In genomic region chr12:56346663-56347062, GRCh38 we compare ENCODE assay signal across 13 cellular contexts. TPM values are rescaled to one million over a fixed set of nuclear protein-coding genes. Genes with fewer than 3 reads are reported as not detected.
DNase-seq lines count a peak whose midpoint lies in the region; ATAC-seq and TF ChIP-seq lines count a peak whose summit lies in the region.
"Had no signal": no experiment of that assay in that cellular context is flagged by ENCODE, and none has a peak within 500 bp of the region (broad histone marks: within the 10 kb centered on the region; RNA-seq: fewer than 3 reads in every experiment).

No MANE protein-coding gene starts in this region.

- no peaks in the 10 kb centered on the region for H3K9me3 Mint-ChIP-seq in activated CD4-positive, alpha-beta T cell treated with anti-CD3 and anti-CD28 coated beads, Interleukin-2, amount 10 ng/mL, durations not matched to agents 24 days and 14 days
- H3K9me3 Mint-ChIP-seq: activated T-helper 2 cell treated with anti-CD3 and anti-CD28 coated beads, Interferon-gamma antibody, Interleukin-2, Interleukin-4, amounts not matched to agents 10 μg/mL and 5 μg/mL and 100 μg/mL, durations not matched to agents 14 hours and 24 hours and 36 hours; mesothelial cell of epicardium had no signal

- ATAC-seq in body of pancreas (peak; percentile 38), psoas muscle (peak in 3 of 4 donors; percentile 23 to 49 (median 43))

- H3K9me3 ChIP-seq in body of pancreas (no peaks in the 10 kb centered on the region), psoas muscle (no peaks in the 10 kb centered on the region)
- H3K9me3 ChIP-seq: colonic mucosa had no signal

- no peak overlapping the region for H3K4me3 ChIP-seq in body of pancreas
- H3K4me3 ChIP-seq in psoas muscle, result no peak overlapping the region
- H3K4me3 ChIP-seq: colonic mucosa had no signal

- H3K27ac ChIP-seq in body of pancreas (no peak overlapping the region), psoas muscle (no peak overlapping the region)
- H3K27ac ChIP-seq: colonic mucosa had no signal

- TF ChIP-seq CTCF in body of pancreas (IDR thresholded peaks at IDR 0.05) (no peak), psoas muscle (IDR thresholded peaks at IDR 0.05) (no peak)

- TF ChIP-seq POLR2A in body of pancreas (IDR thresholded peaks at IDR 0.05), result no peak

- H3K4me1 ChIP-seq in body of pancreas (no peaks in the 10 kb centered on the region), psoas muscle (no peaks in the 10 kb centered on the region)
- H3K4me1 ChIP-seq: colonic mucosa had no signal

- peaks cover 3% of the 10 kb centered on the region for H3K4me1 Mint-ChIP-seq in activated CD4-positive, alpha-beta T cell treated with anti-CD3 and anti-CD28 coated beads, Interleukin-2, amount 10 ng/mL, durations not matched to agents 24 days and 14 days
- H3K4me1 Mint-ChIP-seq: mesothelial cell of epicardium had no signal

- DNase-seq in activated CD4-positive, alpha-beta T cell treated with anti-CD3 and anti-CD28 coated beads, Interleukin-2, amount 10 ng/mL, durations not matched to agents 24 days and 14 days, result no peak
- no peak for DNase-seq in activated CD4-positive, alpha-beta T cell treated with anti-CD3 and anti-CD28 coated beads, Interleukin-2, amount 50 U/mL, for 4 hours
- peak; percentile 17 for DNase-seq in HuH-7 (ENCODE audit: low spot score)
- DNase-seq in body of pancreas, result peak in 1 of 4 donors; percentile 17
- DNase-seq in psoas muscle, result no peak
- DNase-seq in NK-92 (lab: John Stamatoyannopoulos, UW; ENCODE audit: unreplicated experiment), result no peak
- DNase-seq in NCI-H82 (lab: John Stamatoyannopoulos, UW), result no peak
- DNase-seq in central memory CD4-positive, alpha-beta T cell, result no peak
- DNase-seq: colonic mucosa, NCI-H187, retina had no signal

- intact Hi-C loops in activated CD4-positive, alpha-beta T cell treated with anti-CD3 and anti-CD28 coated beads, Interleukin-2, amount 10 ng/mL, durations not matched to agents 24 days and 14 days (cut with micrococcal nuclease), result no loop called here
- intact Hi-C loops in body of pancreas (cut with DNase I), result no loop called here
- intact Hi-C loops in psoas muscle (cut with DNase I), result no loop called here

- H3K36me3 ChIP-seq in body of pancreas (replicated peaks in 1 of 2; ENCODE audit: insufficient read depth in 1 of 2, low read depth in 2 of 2) (peaks cover 46 to 55% of the 10 kb centered on the region in 2 donors), psoas muscle (ENCODE audit: insufficient read depth in 1 of 2, low read depth in 1 of 2) (peaks cover 18 to 99% of the 10 kb centered on the region in 2 donors)

- no peak overlapping the region for H3K4me3 Mint-ChIP-seq in activated CD4-positive, alpha-beta T cell treated with anti-CD3 and anti-CD28 coated beads, Interleukin-2, amount 10 ng/mL, durations not matched to agents 24 days and 14 days
- H3K4me3 Mint-ChIP-seq: mesothelial cell of epicardium had no signal

- H3K27me3 ChIP-seq in body of pancreas (no peaks in the 10 kb centered on the region), psoas muscle (ENCODE audit: insufficient read depth in 3 of 3, low read length in 2 of 3) (no peaks in the 10 kb centered on the region)
- H3K27me3 ChIP-seq: colonic mucosa had no signal

- WGBS in body of pancreas, 2 donors, result 74 to 90% methylated on average over 5 to 8 of the region's 8 CpGs
- 69 to 76% (median 70%) methylated on average over 8 of the region's 8 CpGs for WGBS in psoas muscle, 3 donors

- peak overlapping the region; percentile 58 for H3K27ac Mint-ChIP-seq in activated CD4-positive, alpha-beta T cell treated with anti-CD3 and anti-CD28 coated beads, Interleukin-2, amount 10 ng/mL, durations not matched to agents 24 days and 14 days
- H3K27ac Mint-ChIP-seq: mesothelial cell of epicardium had no signal

- peaks cover 68% of the 10 kb centered on the region for H3K36me3 Mint-ChIP-seq in activated CD4-positive, alpha-beta T cell treated with anti-CD3 and anti-CD28 coated beads, Interleukin-2, amount 10 ng/mL, durations not matched to agents 24 days and 14 days (ENCODE audit: low read depth)

- no peaks in the 10 kb centered on the region for H3K27me3 Mint-ChIP-seq in activated CD4-positive, alpha-beta T cell treated with anti-CD3 and anti-CD28 coated beads, Interleukin-2, amount 10 ng/mL, durations not matched to agents 24 days and 14 days

RNA-seq across cellular contexts. Expression of gene IL23A, which starts 8.0 kb away (rescaled TPM):
- total RNA-seq in activated CD4-positive, alpha-beta T cell treated with anti-CD3 and anti-CD28 coated beads, Interleukin-2, amount 10 ng/mL, durations not matched to agents 24 days and 14 days, result 36.0 and 36.9 TPM in 2 replicates
- total RNA-seq in body of pancreas, result not detected
- under 1 TPM in 1 of 4 donors, not detected in 3; 0.32 TPM for total RNA-seq in psoas muscle
- polyA plus RNA-seq in psoas muscle, result under 1 TPM in 2 of 3 donors, not detected in 1; 0.57 to 0.68 TPM

RNA-seq across cellular contexts. Expression of gene PAN2, which starts 12.9 kb away (rescaled TPM):
- 31.3 and 34.7 TPM in 2 replicates for total RNA-seq in activated CD4-positive, alpha-beta T cell treated with anti-CD3 and anti-CD28 coated beads, Interleukin-2, amount 10 ng/mL, durations not matched to agents 24 days and 14 days
- total RNA-seq in body of pancreas (10 to 100 TPM; 47.2 to 59.0 TPM), psoas muscle (10 to 100 TPM; 22.1 to 37.5 (median 28.7) TPM)
- polyA plus RNA-seq in psoas muscle, result 10 to 100 TPM; 17.3 to 28.7 (median 17.4) TPM

RNA-seq across cellular contexts. Expression of gene STAT2, which starts 13.2 kb away (rescaled TPM):
- total RNA-seq in activated CD4-positive, alpha-beta T cell treated with anti-CD3 and anti-CD28 coated beads, Interleukin-2, amount 10 ng/mL, durations not matched to agents 24 days and 14 days, result 64.9 and 68.4 TPM in 2 replicates
- 100 to 1,000 TPM in 1 of 2 donors, 10 to 100 TPM in 1; 65.4 to 106 TPM for total RNA-seq in body of pancreas
- 10 to 100 TPM; 25.9 to 34.6 (median 30.9) TPM for total RNA-seq in psoas muscle
- 10 to 100 TPM; 15.0 to 31.7 (median 15.2) TPM for polyA plus RNA-seq in psoas muscle

RNA-seq across cellular contexts. Expression of gene APOF, which starts 16.0 kb away (rescaled TPM):
- total RNA-seq in activated CD4-positive, alpha-beta T cell treated with anti-CD3 and anti-CD28 coated beads, Interleukin-2, amount 10 ng/mL, durations not matched to agents 24 days and 14 days, result not detected in 2 replicates
- total RNA-seq in body of pancreas (not detected), psoas muscle (not detected)
- polyA plus RNA-seq in psoas muscle, result not detected
- total RNA-seq: activated T-helper 2 cell treated with anti-CD3 and anti-CD28 coated beads, Interferon-gamma antibody, Interleukin-2, Interleukin-4, amounts not matched to agents 10 μg/mL and 5 μg/mL and 100 μg/mL, durations not matched to agents 14 hours and 24 hours and 36 hours; mesothelial cell of epicardium had no signal

RNA-seq across cellular contexts. Expression of gene CNPY2, which starts 30.9 kb away (rescaled TPM):
- total RNA-seq in activated CD4-positive, alpha-beta T cell treated with anti-CD3 and anti-CD28 coated beads, Interleukin-2, amount 10 ng/mL, durations not matched to agents 24 days and 14 days, result 165 and 169 TPM in 2 replicates
- 100 to 1,000 TPM in 1 of 2 donors, 10 to 100 TPM in 1; 40.2 to 103 TPM for total RNA-seq in body of pancreas
- total RNA-seq in psoas muscle, result 10 to 100 TPM; 32.8 to 40.2 (median 33.8) TPM
- polyA plus RNA-seq in psoas muscle, result 10 to 100 TPM; 45.4 to 73.5 (median 65.0) TPM

Comparison
In these comparisons a context has a peak if more than half of its experiments do, and no peak if none do; other contexts are left out.
1. RNA of gene IL23A, which starts 8.0 kb away (total RNA-seq): 36.0 to 36.9 TPM in activated CD4-positive, alpha-beta T cell treated with anti-CD3 and anti-CD28 coated beads, Interleukin-2, amount 10 ng/mL, durations not matched to agents 24 days and 14 days; not detected in body of pancreas and 0.32 TPM in psoas muscle; every median in the first group is over 10 times any median in the second.